ENCODE assay signal across 15 cellular contexts in the genomic region with DNA sequence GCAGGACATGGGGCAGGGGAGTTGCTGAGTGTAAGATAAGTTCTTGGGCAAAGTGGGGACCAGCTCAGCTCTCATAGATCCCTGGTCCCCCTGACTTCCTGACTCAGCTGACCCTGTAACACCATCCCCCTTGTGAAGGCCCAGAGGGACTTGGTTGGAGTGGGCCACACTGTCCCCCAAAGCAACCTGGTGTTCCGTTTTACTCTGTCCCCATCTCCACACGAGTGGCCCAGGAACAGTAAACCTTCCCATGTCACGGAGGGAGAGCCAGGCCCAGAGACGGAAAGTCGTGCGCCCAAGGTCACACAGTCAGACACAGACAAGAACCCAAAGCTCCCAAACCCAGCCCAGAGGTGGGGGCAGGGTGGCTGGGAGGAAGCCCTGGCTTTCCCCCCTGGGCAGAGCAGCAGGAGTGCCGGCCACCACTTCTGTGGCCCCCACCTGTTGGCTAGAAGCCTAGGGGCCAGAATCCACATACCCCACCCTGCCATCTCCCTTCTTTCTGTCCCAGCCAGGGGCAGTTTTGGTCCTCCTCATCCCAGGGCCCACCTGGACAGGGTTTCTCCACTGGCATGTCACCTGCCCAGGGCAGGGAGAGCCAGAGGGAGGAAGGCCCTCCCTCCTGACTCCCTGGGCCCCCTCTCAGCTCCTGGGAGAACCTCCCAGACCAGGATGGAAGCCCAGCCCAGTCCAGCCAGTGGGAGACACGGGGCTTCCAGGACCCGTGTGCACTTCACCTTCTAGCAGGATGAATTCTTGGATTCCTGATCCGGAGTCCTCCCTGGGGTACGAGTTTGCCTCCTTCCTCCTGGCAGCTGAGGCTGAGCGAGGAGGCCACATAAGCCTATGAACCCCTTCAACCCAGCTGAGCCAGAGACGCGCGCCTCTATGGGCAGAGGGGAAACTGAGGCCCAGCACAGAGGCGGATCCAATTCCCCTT. TPM values are rescaled to one million over a fixed set of nuclear protein-coding genes. Genes with fewer than 3 reads are reported as not detected.
A peak's percentile ranks its signal among the peaks of the same experiment; 100 is the strongest.
DNase-seq lines count a peak whose midpoint lies in the region; ATAC-seq, FAIRE-seq and TF ChIP-seq lines count a peak whose summit lies in the region.
"Had no signal": no experiment of that assay in that cellular context is flagged by ENCODE, and none has a peak within 500 bp of the region (broad histone marks: within the 10 kb centered on the region; RNA-seq: fewer than 3 reads in every experiment).

No MANE protein-coding gene starts in this region.

- H3K4me1 ChIP-seq in adipocyte (ENCODE audit: control insufficient read depth, insufficient read depth, low read length), result peaks cover 7% of the 10 kb centered on the region
- peaks cover 71% of the 10 kb centered on the region for H3K4me1 ChIP-seq in HepG2 (ENCODE audit: insufficient read depth, low read length)

- POLR2A ChIA-PET in HepG2 (lab: Yijun Ruan, JAX), result interaction anchor here (1.2 to 2.3 kb wide), 4 partner anchors 18 to 34 kb away, joined by 7 to 11 read pairs (median 9); partner anchors contain the start of gene MLXIPL

- H4K20me1 ChIP-seq in HepG2 (ENCODE audit: insufficient read depth, low read length), result no peaks in the 10 kb centered on the region

- peak; percentile 18 for ATAC-seq in activated CD8-positive, alpha-beta memory T cell treated with anti-CD3 and anti-CD28 coated beads, Interleukin-2, amount 10 ng/mL, durations not matched to agents 7 days and 5 days
- no peak; the same call in 2 of the 3 replicates for ATAC-seq in HepG2
- no peak for ATAC-seq in stimulated activated effector memory CD8-positive, alpha-beta T cell treated with anti-CD3 and anti-CD28 coated beads, Interleukin-12 subunit alpha, Interleukin-12 subunit beta, amount 100 ng/mL, for 72 hours

- H3K27me3 ChIP-seq in adipocyte (replicated peaks; ENCODE audit: control insufficient read depth, insufficient read depth, low read length), result peaks cover 71% of the 10 kb centered on the region
- peaks cover 3 to 12% of the 10 kb centered on the region in 2 experiments; a peak in 3 of 5 replicates for H3K27me3 ChIP-seq in HepG2 (ENCODE audit: control insufficient read depth in 1 of 2, insufficient read depth in 2 of 2, low read length in 2 of 2)
- H3K27me3 ChIP-seq: thyroid gland had no signal

- no peak for FAIRE-seq in HepG2 (lab: Jason Lieb, UNC)
- FAIRE-seq: A204.1 had no signal

- no peak for TF ChIP-seq RAD21 in HepG2 (CRISPR knock-in tag; IDR thresholded peaks at IDR 0.05)

- H3K27me3 Mint-ChIP-seq in activated CD8-positive, alpha-beta memory T cell treated with anti-CD3 and anti-CD28 coated beads, Interleukin-2, amount 10 ng/mL, durations not matched to agents 7 days and 5 days, result peaks cover 62% of the 10 kb centered on the region

- H3K4me2 ChIP-seq in HepG2 (ENCODE audit: low read depth, low read length), result peak overlapping the region; percentile 81

- CTCF ChIA-PET in activated CD8-positive, alpha-beta memory T cell treated with anti-CD3 and anti-CD28 coated beads, Interleukin-2, amount 10 ng/mL, durations not matched to agents 7 days and 5 days (lab: Charles Lee), result interaction anchor here (1.1 to 1.6 kb wide), 2 partner anchors 40 to 78 kb away, joined by 3 to 7 read pairs; no protein-coding TSS in a partner anchor
- CTCF ChIA-PET in HepG2 (lab: Yijun Ruan, JAX; ENCODE audit: low intra/inter-chr PET ratio, low total read pairs), result interaction anchor here (1.1 kb wide), 1 partner anchor 21 kb away, joined by 3 read pairs; no protein-coding TSS in a partner anchor

- no peak overlapping the region for H3K27ac Mint-ChIP-seq in activated CD8-positive, alpha-beta memory T cell treated with anti-CD3 and anti-CD28 coated beads, Interleukin-2, amount 10 ng/mL, durations not matched to agents 7 days and 5 days
- no peak overlapping the region for H3K27ac Mint-ChIP-seq in stimulated activated effector memory CD8-positive, alpha-beta T cell treated with anti-CD3 and anti-CD28 coated beads, Interleukin-12 subunit alpha, Interleukin-12 subunit beta, amount 100 ng/mL, for 72 hours
- H3K27ac Mint-ChIP-seq: activated CD4-positive, alpha-beta memory T cell treated with anti-CD3 and anti-CD28 coated beads for 36 hours had no signal

- intact Hi-C loops in HepG2 (cut with micrococcal nuclease; ENCODE audit: unreplicated experiment), result no loop called here

- peak overlapping the region; percentile 62 for H3K4me3 ChIP-seq in adipocyte (ENCODE audit: low read length)
- H3K4me3 ChIP-seq in HepG2 (replicated peaks in 1 of 3; ENCODE audit: insufficient read depth in 1 of 3, low read depth in 2 of 3, low read length in 3 of 3), result peak overlapping the region in 2 of 3 experiments; percentile 60 to 73; a peak in 4 of 6 replicates

- no peaks in the 10 kb centered on the region for H3K36me3 ChIP-seq in adipocyte (ENCODE audit: control insufficient read depth, insufficient read depth, low read length, severe bottlenecking)
- no peaks in the 10 kb centered on the region for H3K36me3 ChIP-seq in HepG2 (replicated peaks in 1 of 2; ENCODE audit: control insufficient read depth in 1 of 2, insufficient read depth in 2 of 2, low read length in 2 of 2)
- H3K36me3 ChIP-seq: thyroid gland had no signal

- H3K9me3 ChIP-seq in adipocyte (ENCODE audit: control insufficient read depth, low read length) (no peaks in the 10 kb centered on the region), HepG2 (ENCODE audit: low read length) (no peaks in the 10 kb centered on the region)
- H3K9me3 ChIP-seq: thyroid gland had no signal

- no peak overlapping the region for H3K4me3 Mint-ChIP-seq in activated CD8-positive, alpha-beta memory T cell treated with anti-CD3 and anti-CD28 coated beads, Interleukin-2, amount 10 ng/mL, durations not matched to agents 7 days and 5 days
- H3K4me3 Mint-ChIP-seq in stimulated activated effector memory CD8-positive, alpha-beta T cell treated with anti-CD3 and anti-CD28 coated beads, Interleukin-12 subunit alpha, Interleukin-12 subunit beta, amount 100 ng/mL, for 72 hours, result peak overlapping the region; percentile 60

- TF ChIP-seq POLR2A in HepG2 (IDR thresholded peaks at IDR 0.05; ENCODE audit: insufficient read depth in 1 of 2, low read depth in 2 of 2, low read length in 2 of 2), result no peak

- no peak overlapping the region for H3K27ac ChIP-seq in HepG2 (ENCODE audit: extremely low read length, insufficient read depth, low read length)
- H3K27ac ChIP-seq: thyroid gland had no signal

- no peak overlapping the region for H3K9ac ChIP-seq in adipocyte (ENCODE audit: low read length)
- H3K9ac ChIP-seq in HepG2 (ENCODE audit: insufficient read depth, low read depth, low read length), result peak overlapping the region; percentile 43; the same call in 1 of the 2 replicates

- H3K36me3 Mint-ChIP-seq in activated CD8-positive, alpha-beta memory T cell treated with anti-CD3 and anti-CD28 coated beads, Interleukin-2, amount 10 ng/mL, durations not matched to agents 7 days and 5 days, result no peaks in the 10 kb centered on the region
- no peaks in the 10 kb centered on the region for H3K36me3 Mint-ChIP-seq in stimulated activated effector memory CD8-positive, alpha-beta T cell treated with anti-CD3 and anti-CD28 coated beads, Interleukin-12 subunit alpha, Interleukin-12 subunit beta, amount 100 ng/mL, for 72 hours
- H3K36me3 Mint-ChIP-seq: activated CD4-positive, alpha-beta memory T cell treated with anti-CD3 and anti-CD28 coated beads for 36 hours had no signal

- DNase-seq in activated CD8-positive, alpha-beta memory T cell treated with anti-CD3 and anti-CD28 coated beads, Interleukin-2, amount 10 ng/mL, durations not matched to agents 7 days and 5 days, result no peak
- no peak for DNase-seq in activated CD8-positive, alpha-beta memory T cell treated with anti-CD3 and anti-CD28 coated beads, Interleukin-2, amount 50 U/mL, for 48 hours
- DNase-seq in adipocyte (ENCODE audit: low read depth), result no peak
- DNase-seq in HepG2 (ENCODE audit: low spot score), result no peak
- DNase-seq in stimulated activated effector memory CD8-positive, alpha-beta T cell treated with anti-CD3 and anti-CD28 coated beads, Interleukin-12 subunit alpha, Interleukin-12 subunit beta, amount 100 ng/mL, for 72 hours (ENCODE audit: low spot score in 2 of 2), result no peak
- no peak for DNase-seq in DMS53 treated with DMSO at 0.1 percent for 48 hours (lab: John Stamatoyannopoulos, UW; ENCODE audit: unreplicated experiment)
- no peak for DNase-seq in CD1c-positive myeloid dendritic cell (ENCODE audit: extremely low spot score)
- DNase-seq in hippocampal formation (lab: John Stamatoyannopoulos, UW), result no peak
- DNase-seq: cerebellar nuclear complex, DMS153, NCI-H1048, NCI-H226 had no signal

- in situ Hi-C loops in HepG2 (cut with HindIII; ENCODE audit: extremely low pct_ligation_motif_present, low pct_unique_long_range_greater_than_20kb), result no loop called here

- TF ChIP-seq CTCF in HepG2 (CRISPR knock-in tag; IDR thresholded peaks at IDR 0.05), result no peak

- TF ChIP-seq EP300 in HepG2 (IDR thresholded peaks at IDR 0.05; ENCODE audit: low read depth in 2 of 2, low read length in 2 of 2), result no peak
- TF ChIP-seq EP300 in HepG2 (CRISPR knock-in tag; IDR thresholded peaks at IDR 0.05; ENCODE audit: borderline replicate concordance), result no peak

- H3K4me1 Mint-ChIP-seq in activated CD8-positive, alpha-beta memory T cell treated with anti-CD3 and anti-CD28 coated beads, Interleukin-2, amount 10 ng/mL, durations not matched to agents 7 days and 5 days, result peaks cover 4% of the 10 kb centered on the region
- H3K4me1 Mint-ChIP-seq in stimulated activated effector memory CD8-positive, alpha-beta T cell treated with anti-CD3 and anti-CD28 coated beads, Interleukin-12 subunit alpha, Interleukin-12 subunit beta, amount 100 ng/mL, for 72 hours, result peaks cover 19% of the 10 kb centered on the region

- BruUV-seq in HepG2 (replicated peaks; lab: Mats Ljungman, UMichigan), result no TSS peak

- H2AFZ ChIP-seq in HepG2 (ENCODE audit: low read length), result no peak overlapping the region

- H3K9me3 Mint-ChIP-seq in activated CD8-positive, alpha-beta memory T cell treated with anti-CD3 and anti-CD28 coated beads, Interleukin-2, amount 10 ng/mL, durations not matched to agents 7 days and 5 days (ENCODE audit: low read depth), result no peaks in the 10 kb centered on the region
- H3K9me3 Mint-ChIP-seq in stimulated activated effector memory CD8-positive, alpha-beta T cell treated with anti-CD3 and anti-CD28 coated beads, Interleukin-12 subunit alpha, Interleukin-12 subunit beta, amount 100 ng/mL, for 72 hours, result no peaks in the 10 kb centered on the region
- H3K9me3 Mint-ChIP-seq: activated CD4-positive, alpha-beta memory T cell treated with anti-CD3 and anti-CD28 coated beads for 36 hours had no signal

- 9% methylated on average over 9 of the region's 16 CpGs for WGBS in HepG2 (ENCODE audit: low lambda C conversion rate)

- no peaks in the 10 kb centered on the region for H3K79me2 ChIP-seq in HepG2 (ENCODE audit: insufficient read depth, low read length)

RNA-seq across cellular contexts. Expression of gene VPS37D, which starts 20.6 kb away (rescaled TPM):
- not detected for total RNA-seq in activated CD8-positive, alpha-beta memory T cell treated with anti-CD3 and anti-CD28 coated beads, Interleukin-2, amount 10 ng/mL, durations not matched to agents 7 days and 5 days
- total RNA-seq in HepG2 (2016; rRNA removed; fragmentation: Illumina TruSeq; extraction: Trizol), result 4.9 and 6.3 TPM in 2 replicates
- 7.4 and 7.8 TPM in 2 replicates for total RNA-seq in HepG2 (2016; cell fraction: cytosol; rRNA removed; fragmentation: Illumina TruSeq; extraction: Trizol; ENCODE audit: low read depth)
- total RNA-seq in HepG2 (2016; cell fraction: insoluble cytoplasmic fraction; rRNA removed; fragmentation: Illumina TruSeq; extraction: Trizol), result 5.1 and 6.3 TPM in 2 replicates
- 11.3 and 11.5 TPM in 2 replicates for total RNA-seq in HepG2 (2016; cell fraction: membrane; rRNA removed; fragmentation: Illumina TruSeq; extraction: Trizol)
- total RNA-seq in HepG2 (2016; cell fraction: nucleus; rRNA removed; fragmentation: Illumina TruSeq; extraction: Trizol), result 3.3 and 3.9 TPM in 2 replicates
- 3.8 and 5.7 TPM in 2 replicates for polyA plus RNA-seq in HepG2 (2011; rRNA removed)
- 3.8 and 5.1 TPM in 2 replicates for polyA plus RNA-seq in HepG2 (2011; cell fraction: cytosol; rRNA removed)
- polyA plus RNA-seq in HepG2 (2011; cell fraction: nucleus; rRNA removed), result 11.9 and 15.2 TPM in 2 replicates
- 5.1 and 5.6 TPM in 2 replicates for polyA plus RNA-seq in HepG2 (2012)
- 5.8 and 6.7 TPM in 2 replicates for polyA plus RNA-seq in HepG2 (2016; cell fraction: cytosol; fragmentation: Illumina TruSeq; extraction: Trizol; ENCODE audit: low read depth)
- 4.4 and 4.5 TPM in 2 replicates for polyA plus RNA-seq in HepG2 (2016; cell fraction: insoluble cytoplasmic fraction; fragmentation: Illumina TruSeq; extraction: Trizol; ENCODE audit: low read depth)
- polyA plus RNA-seq in HepG2 (2016; cell fraction: membrane; fragmentation: Illumina TruSeq; extraction: Trizol; ENCODE audit: low read depth), result 7.2 and 7.6 TPM in 2 replicates
- 8.1 and 8.8 TPM in 2 replicates for polyA plus RNA-seq in HepG2 (2016; cell fraction: nucleus; fragmentation: Illumina TruSeq; extraction: Trizol; ENCODE audit: insufficient read depth, low read depth)
- 0.37 and 3.2 TPM in 2 replicates for polyA minus RNA-seq in HepG2 (2011; rRNA and poly(A)+ RNA removed; ENCODE audit: low replicate concordance)
- 2.4 and 2.6 TPM in 2 replicates for polyA minus RNA-seq in HepG2 (2011; cell fraction: cytosol; rRNA and poly(A)+ RNA removed)
- 0.90 and 1.5 TPM in 2 replicates for polyA minus RNA-seq in HepG2 (2011; cell fraction: nucleus; rRNA and poly(A)+ RNA removed)

RNA-seq across cellular contexts. Expression of gene MLXIPL, which starts 22.7 kb away (rescaled TPM):
- total RNA-seq in activated CD8-positive, alpha-beta memory T cell treated with anti-CD3 and anti-CD28 coated beads, Interleukin-2, amount 10 ng/mL, durations not matched to agents 7 days and 5 days, result not detected
- total RNA-seq in HepG2 (2016; rRNA removed; fragmentation: Illumina TruSeq; extraction: Trizol), result 17.2 and 51.6 TPM in 2 replicates
- 27.0 and 29.0 TPM in 2 replicates for total RNA-seq in HepG2 (2016; cell fraction: cytosol; rRNA removed; fragmentation: Illumina TruSeq; extraction: Trizol; ENCODE audit: low read depth)
- total RNA-seq in HepG2 (2016; cell fraction: insoluble cytoplasmic fraction; rRNA removed; fragmentation: Illumina TruSeq; extraction: Trizol), result 18.9 and 53.8 TPM in 2 replicates
- 21.9 and 22.1 TPM in 2 replicates for total RNA-seq in HepG2 (2016; cell fraction: membrane; rRNA removed; fragmentation: Illumina TruSeq; extraction: Trizol)
- 81.2 and 99.5 TPM in 2 replicates for total RNA-seq in HepG2 (2016; cell fraction: nucleus; rRNA removed; fragmentation: Illumina TruSeq; extraction: Trizol)
- polyA plus RNA-seq in HepG2 (2011; rRNA removed), result 60.1 and 66.2 TPM in 2 replicates
- polyA plus RNA-seq in HepG2 (2011; cell fraction: cytosol; rRNA removed), result 5.9 and 8.8 TPM in 2 replicates
- polyA plus RNA-seq in HepG2 (2011; cell fraction: nucleus; rRNA removed), result 568 and 629 TPM in 2 replicates
- polyA plus RNA-seq in HepG2 (2012), result 128 and 152 TPM in 2 replicates
- polyA plus RNA-seq in HepG2 (2016; cell fraction: cytosol; fragmentation: Illumina TruSeq; extraction: Trizol; ENCODE audit: low read depth), result 6.4 and 8.2 TPM in 2 replicates
- polyA plus RNA-seq in HepG2 (2016; cell fraction: insoluble cytoplasmic fraction; fragmentation: Illumina TruSeq; extraction: Trizol; ENCODE audit: low read depth), result 30.7 and 38.6 TPM in 2 replicates
- polyA plus RNA-seq in HepG2 (2016; cell fraction: membrane; fragmentation: Illumina TruSeq; extraction: Trizol; ENCODE audit: low read depth), result 8.2 and 12.6 TPM in 2 replicates
- 647 and 722 TPM in 2 replicates for polyA plus RNA-seq in HepG2 (2016; cell fraction: nucleus; fragmentation: Illumina TruSeq; extraction: Trizol; ENCODE audit: insufficient read depth, low read depth)
- polyA minus RNA-seq in HepG2 (2011; rRNA and poly(A)+ RNA removed; ENCODE audit: low replicate concordance), result 6.4 and 30.3 TPM in 2 replicates
- polyA minus RNA-seq in HepG2 (2011; cell fraction: cytosol; rRNA and poly(A)+ RNA removed), result 11.7 and 11.8 TPM in 2 replicates
- 59.6 and 87.7 TPM in 2 replicates for polyA minus RNA-seq in HepG2 (2011; cell fraction: nucleus; rRNA and poly(A)+ RNA removed)
- total RNA-seq: activated CD4-positive, alpha-beta memory T cell treated with anti-CD3 and anti-CD28 coated beads for 36 hours had no signal

RNA-seq across cellular contexts. Expression of gene DNAJC30, which starts 36.2 kb away (rescaled TPM):
- total RNA-seq in activated CD8-positive, alpha-beta memory T cell treated with anti-CD3 and anti-CD28 coated beads, Interleukin-2, amount 10 ng/mL, durations not matched to agents 7 days and 5 days, result 1 to 10 TPM; 7.0 to 9.0 TPM
- 3.0 and 3.3 TPM in 2 replicates for total RNA-seq in HepG2 (2016; rRNA removed; fragmentation: Illumina TruSeq; extraction: Trizol)
- 1.3 TPM in 2 replicates for total RNA-seq in HepG2 (2016; cell fraction: cytosol; rRNA removed; fragmentation: Illumina TruSeq; extraction: Trizol; ENCODE audit: low read depth)
- total RNA-seq in HepG2 (2016; cell fraction: insoluble cytoplasmic fraction; rRNA removed; fragmentation: Illumina TruSeq; extraction: Trizol), result 2.7 and 3.2 TPM in 2 replicates
- 2.5 and 2.7 TPM in 2 replicates for total RNA-seq in HepG2 (2016; cell fraction: membrane; rRNA removed; fragmentation: Illumina TruSeq; extraction: Trizol)
- total RNA-seq in HepG2 (2016; cell fraction: nucleus; rRNA removed; fragmentation: Illumina TruSeq; extraction: Trizol), result 2.6 and 2.8 TPM in 2 replicates
- 3.5 and 3.8 TPM in 2 replicates for polyA plus RNA-seq in HepG2 (2011; rRNA removed)
- polyA plus RNA-seq in HepG2 (2011; cell fraction: cytosol; rRNA removed), result 3.7 and 5.6 TPM in 2 replicates
- polyA plus RNA-seq in HepG2 (2011; cell fraction: nucleus; rRNA removed), result 3.5 and 4.4 TPM in 2 replicates
- polyA plus RNA-seq in HepG2 (2012), result 2.0 and 4.5 TPM in 2 replicates
- polyA plus RNA-seq in HepG2 (2016; cell fraction: cytosol; fragmentation: Illumina TruSeq; extraction: Trizol; ENCODE audit: low read depth), result 1.9 and 2.1 TPM in 2 replicates
- 7.7 and 7.8 TPM in 2 replicates for polyA plus RNA-seq in HepG2 (2016; cell fraction: insoluble cytoplasmic fraction; fragmentation: Illumina TruSeq; extraction: Trizol; ENCODE audit: low read depth)
- polyA plus RNA-seq in HepG2 (2016; cell fraction: membrane; fragmentation: Illumina TruSeq; extraction: Trizol; ENCODE audit: low read depth), result 3.1 and 3.6 TPM in 2 replicates
- polyA plus RNA-seq in HepG2 (2016; cell fraction: nucleus; fragmentation: Illumina TruSeq; extraction: Trizol; ENCODE audit: insufficient read depth, low read depth), result 5.6 and 6.4 TPM in 2 replicates
- 8.4 and 10.1 TPM in 2 replicates for polyA minus RNA-seq in HepG2 (2011; rRNA and poly(A)+ RNA removed; ENCODE audit: low replicate concordance)
- 2.0 and 3.3 TPM in 2 replicates for polyA minus RNA-seq in HepG2 (2011; cell fraction: cytosol; rRNA and poly(A)+ RNA removed)
- 7.7 and 9.3 TPM in 2 replicates for polyA minus RNA-seq in HepG2 (2011; cell fraction: nucleus; rRNA and poly(A)+ RNA removed)

RNA-seq across cellular contexts. Expression of gene BUD23, which starts 36.3 kb away (rescaled TPM):
- total RNA-seq in activated CD8-positive, alpha-beta memory T cell treated with anti-CD3 and anti-CD28 coated beads, Interleukin-2, amount 10 ng/mL, durations not matched to agents 7 days and 5 days, result 10 to 100 TPM; 60.5 to 72.7 TPM
- 37.5 and 47.5 TPM in 2 replicates for total RNA-seq in HepG2 (2016; rRNA removed; fragmentation: Illumina TruSeq; extraction: Trizol)
- 25.0 and 27.0 TPM in 2 replicates for total RNA-seq in HepG2 (2016; cell fraction: cytosol; rRNA removed; fragmentation: Illumina TruSeq; extraction: Trizol; ENCODE audit: low read depth)
- 37.7 and 52.7 TPM in 2 replicates for total RNA-seq in HepG2 (2016; cell fraction: insoluble cytoplasmic fraction; rRNA removed; fragmentation: Illumina TruSeq; extraction: Trizol)
- 22.7 and 27.6 TPM in 2 replicates for total RNA-seq in HepG2 (2016; cell fraction: membrane; rRNA removed; fragmentation: Illumina TruSeq; extraction: Trizol)
- 36.5 and 38.0 TPM in 2 replicates for total RNA-seq in HepG2 (2016; cell fraction: nucleus; rRNA removed; fragmentation: Illumina TruSeq; extraction: Trizol)
- 50.3 and 54.5 TPM in 2 replicates for polyA plus RNA-seq in HepG2 (2011; rRNA removed)
- 57.5 and 59.3 TPM in 2 replicates for polyA plus RNA-seq in HepG2 (2011; cell fraction: cytosol; rRNA removed)
- polyA plus RNA-seq in HepG2 (2011; cell fraction: nucleus; rRNA removed), result 61.1 and 71.4 TPM in 2 replicates
- 39.8 and 49.3 TPM in 2 replicates for polyA plus RNA-seq in HepG2 (2012)
- polyA plus RNA-seq in HepG2 (2016; cell fraction: cytosol; fragmentation: Illumina TruSeq; extraction: Trizol; ENCODE audit: low read depth), result 23.2 and 24.2 TPM in 2 replicates
- 54.9 and 56.3 TPM in 2 replicates for polyA plus RNA-seq in HepG2 (2016; cell fraction: insoluble cytoplasmic fraction; fragmentation: Illumina TruSeq; extraction: Trizol; ENCODE audit: low read depth)
- 27.2 and 30.8 TPM in 2 replicates for polyA plus RNA-seq in HepG2 (2016; cell fraction: membrane; fragmentation: Illumina TruSeq; extraction: Trizol; ENCODE audit: low read depth)
- polyA plus RNA-seq in HepG2 (2016; cell fraction: nucleus; fragmentation: Illumina TruSeq; extraction: Trizol; ENCODE audit: insufficient read depth, low read depth), result 97.8 and 98.1 TPM in 2 replicates
- polyA minus RNA-seq in HepG2 (2011; rRNA and poly(A)+ RNA removed; ENCODE audit: low replicate concordance), result 20.0 and 77.8 TPM in 2 replicates
- polyA minus RNA-seq in HepG2 (2011; cell fraction: cytosol; rRNA and poly(A)+ RNA removed), result 9.4 and 16.6 TPM in 2 replicates
- polyA minus RNA-seq in HepG2 (2011; cell fraction: nucleus; rRNA and poly(A)+ RNA removed), result 14.7 and 15.2 TPM in 2 replicates

Comparison
In these comparisons a context has a peak if more than half of its experiments do, and no peak if none do; other contexts are left out.
1. RNA of gene MLXIPL, which starts 22.7 kb away (total RNA-seq): 17.2 to 99.5 TPM in HepG2; not detected in activated CD8-positive, alpha-beta memory T cell treated with anti-CD3 and anti-CD28 coated beads, Interleukin-2, amount 10 ng/mL, durations not matched to agents 7 days and 5 days; every median in the first group is over 10 times any median in the second.